Comparison of ENCODE assay signal across 24 cellular contexts in the genomic region with DNA sequence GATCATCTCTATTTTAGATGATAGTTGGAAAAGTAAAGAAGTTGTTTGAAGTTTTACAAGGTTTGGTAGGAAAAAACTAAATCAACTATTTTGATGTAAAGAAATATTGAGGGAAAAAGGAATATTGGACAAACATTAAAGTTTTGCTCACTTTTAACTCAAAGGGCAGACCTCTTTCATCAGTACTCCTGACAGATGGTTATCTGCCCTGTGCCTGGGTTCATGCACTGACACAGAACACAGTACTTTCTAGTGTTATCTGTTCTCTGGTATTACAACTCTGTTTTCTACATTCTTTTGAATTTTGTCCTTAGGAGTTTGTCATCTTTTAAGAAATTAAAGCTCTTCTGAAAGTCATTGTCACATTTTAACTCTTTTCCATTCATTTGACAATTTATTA.
"Had no signal": no experiment of that assay in that cellular context is flagged by ENCODE, and none has a peak within 500 bp of the region (broad histone marks: within the 10 kb centered on the region; RNA-seq: fewer than 3 reads in every experiment).

No MANE protein-coding gene starts in this region.

- H3K36me3 ChIP-seq: breast epithelium, cardiac muscle cell, colonic mucosa, WERI-Rb-1 had no signal

- H3K4me1 ChIP-seq: ascending aorta, breast epithelium, colonic mucosa had no signal

- DNase-seq: activated B cell treated with CpG ODN at 0.5 μM for 24 hours; activated CD4-positive, alpha-beta T cell treated with anti-CD3 and anti-CD28 coated beads for 48 hours; activated CD4-positive, alpha-beta T cell treated with anti-CD3 and anti-CD28 coated beads, Interleukin-2, amount 50 U/mL, for 1 hour; activated CD4-positive, alpha-beta T cell treated with anti-CD3 and anti-CD28 coated beads, Interleukin-2, amount 50 U/mL, for 48 hours; activated CD8-positive, alpha-beta memory T cell treated with anti-CD3 and anti-CD28 coated beads for 24 hours; activated CD8-positive, alpha-beta T cell treated with anti-CD3 and anti-CD28 coated beads for 36 hours; activated effector memory CD4-positive, alpha-beta T cell treated with Interleukin-2 at 50 U/mL for 16 hours; activated gamma-delta T cell treated with Interleukin-2 at 50 U/mL for 16 hours; activated naive CD4-positive, alpha-beta T cell treated with anti-CD3 and anti-CD28 coated beads, Interleukin-2, amount 50 U/mL, for 16 hours; activated naive CD4-positive, alpha-beta T cell treated with Interleukin-2 at 50 U/mL for 16 hours; activated T-cell treated with anti-CD3 and anti-CD28 coated beads, Interleukin-2, amount 50 U/mL, for 4 hours; central memory CD4-positive, alpha-beta T cell; cerebellar nuclear complex; colonic mucosa; effector CD8-positive, alpha-beta T cell; foreskin fibroblast; head of caudate nucleus; T-helper 17 cell; T1000; WERI-Rb-1 had no signal

- H3K27me3 ChIP-seq: ascending aorta, breast epithelium, cardiac muscle cell, colonic mucosa had no signal

- H3K9me3 ChIP-seq: colonic mucosa had no signal

- H3K4me3 ChIP-seq: ascending aorta, breast epithelium, cardiac muscle cell, colonic mucosa had no signal

- H3K27ac ChIP-seq: ascending aorta, breast epithelium, cardiac muscle cell, colonic mucosa, epithelial cell of prostate, WERI-Rb-1 had no signal
